1 cellular context compared by ENCODE assay signal in the genomic region with DNA sequence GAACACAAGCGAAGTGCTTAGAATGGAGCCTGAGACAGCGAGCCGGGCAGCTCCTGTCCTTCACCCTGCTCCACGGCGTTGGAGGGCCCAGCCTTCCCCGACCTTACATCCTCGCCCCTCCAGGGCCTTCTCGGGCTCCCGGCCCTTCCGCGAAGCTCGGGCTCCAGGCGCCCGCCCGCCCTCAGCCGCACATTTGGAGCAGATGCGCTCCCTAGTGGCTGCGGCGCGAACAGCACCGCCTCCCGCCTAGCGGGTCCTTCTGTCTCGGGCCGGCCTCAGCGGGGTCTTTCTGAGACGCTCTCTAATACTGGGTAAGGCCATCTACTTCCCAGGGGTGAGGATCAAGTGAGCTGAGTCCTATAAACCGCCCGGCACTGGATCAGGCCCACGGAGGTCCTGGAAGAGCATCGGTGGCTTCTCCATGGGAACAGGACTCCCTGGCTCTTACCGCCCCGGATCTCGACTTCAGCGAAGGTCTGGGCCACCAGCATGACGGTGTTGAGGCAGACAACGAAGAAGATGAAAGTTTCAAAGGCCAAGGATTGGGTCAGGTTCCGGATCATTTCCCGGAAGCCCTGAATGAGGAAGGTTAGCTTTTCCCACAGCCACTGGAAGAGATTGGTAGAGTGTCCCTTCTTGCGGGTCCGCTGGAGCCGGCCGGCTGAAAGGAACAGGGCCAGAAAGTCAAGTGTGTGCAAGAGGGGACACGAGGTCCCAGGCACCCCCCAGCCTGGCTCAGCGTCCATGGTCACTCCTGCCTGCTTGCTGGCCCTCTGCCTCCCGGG.
TF ChIP-seq lines count a peak whose summit lies in the region.

No MANE protein-coding gene starts in this region.

TF ChIP-seq in K562, 482 proteins besides CTCF, POLR2A, EP300 and RAD21 (continues in another document):
- TF ChIP-seq PTRF (tag; IDR thresholded peaks at IDR 0.05) = no peak
- TF ChIP-seq, protein P1, sequence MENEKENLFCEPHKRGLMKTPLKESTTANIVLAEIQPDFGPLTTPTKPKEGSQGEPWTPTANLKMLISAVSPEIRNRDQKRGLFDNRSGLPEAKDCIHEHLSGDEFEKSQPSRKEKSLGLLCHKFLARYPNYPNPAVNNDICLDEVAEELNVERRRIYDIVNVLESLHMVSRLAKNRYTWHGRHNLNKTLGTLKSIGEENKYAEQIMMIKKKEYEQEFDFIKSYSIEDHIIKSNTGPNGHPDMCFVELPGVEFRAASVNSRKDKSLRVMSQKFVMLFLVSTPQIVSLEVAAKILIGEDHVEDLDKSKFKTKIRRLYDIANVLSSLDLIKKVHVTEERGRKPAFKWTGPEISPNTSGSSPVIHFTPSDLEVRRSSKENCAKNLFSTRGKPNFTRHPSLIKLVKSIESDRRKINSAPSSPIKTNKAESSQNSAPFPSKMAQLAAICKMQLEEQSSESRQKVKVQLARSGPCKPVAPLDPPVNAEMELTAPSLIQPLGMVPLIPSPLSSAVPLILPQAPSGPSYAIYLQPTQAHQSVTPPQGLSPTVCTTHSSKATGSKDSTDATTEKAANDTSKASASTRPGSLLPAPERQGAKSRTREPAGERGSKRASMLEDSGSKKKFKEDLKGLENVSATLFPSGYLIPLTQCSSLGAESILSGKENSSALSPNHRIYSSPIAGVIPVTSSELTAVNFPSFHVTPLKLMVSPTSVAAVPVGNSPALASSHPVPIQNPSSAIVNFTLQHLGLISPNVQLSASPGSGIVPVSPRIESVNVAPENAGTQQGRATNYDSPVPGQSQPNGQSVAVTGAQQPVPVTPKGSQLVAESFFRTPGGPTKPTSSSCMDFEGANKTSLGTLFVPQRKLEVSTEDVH (IDR thresholded peaks at IDR 0.05; ENCODE audit: low read depth, partially characterized antibody) = no peak
- TF ChIP-seq ZNF695 (CRISPR knock-in tag; IDR thresholded peaks at IDR 0.05) = no peak
- TF ChIP-seq PHB (CRISPR knock-in tag; IDR thresholded peaks at IDR 0.05) = no peak
- no peak for TF ChIP-seq NELFE (IDR thresholded peaks at IDR 0.05; ENCODE audit: insufficient read depth, insufficient read length)
- TF ChIP-seq, protein P2, sequence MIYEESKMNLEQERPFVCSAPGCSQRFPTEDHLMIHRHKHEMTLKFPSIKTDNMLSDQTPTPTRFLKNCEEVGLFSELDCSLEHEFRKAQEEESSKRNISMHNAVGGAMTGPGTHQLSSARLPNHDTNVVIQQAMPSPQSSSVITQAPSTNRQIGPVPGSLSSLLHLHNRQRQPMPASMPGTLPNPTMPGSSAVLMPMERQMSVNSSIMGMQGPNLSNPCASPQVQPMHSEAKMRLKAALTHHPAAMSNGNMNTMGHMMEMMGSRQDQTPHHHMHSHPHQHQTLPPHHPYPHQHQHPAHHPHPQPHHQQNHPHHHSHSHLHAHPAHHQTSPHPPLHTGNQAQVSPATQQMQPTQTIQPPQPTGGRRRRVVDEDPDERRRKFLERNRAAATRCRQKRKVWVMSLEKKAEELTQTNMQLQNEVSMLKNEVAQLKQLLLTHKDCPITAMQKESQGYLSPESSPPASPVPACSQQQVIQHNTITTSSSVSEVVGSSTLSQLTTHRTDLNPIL (CRISPR knock-in tag; IDR thresholded peaks at IDR 0.05) = no peak
- TF ChIP-seq, protein P3, sequence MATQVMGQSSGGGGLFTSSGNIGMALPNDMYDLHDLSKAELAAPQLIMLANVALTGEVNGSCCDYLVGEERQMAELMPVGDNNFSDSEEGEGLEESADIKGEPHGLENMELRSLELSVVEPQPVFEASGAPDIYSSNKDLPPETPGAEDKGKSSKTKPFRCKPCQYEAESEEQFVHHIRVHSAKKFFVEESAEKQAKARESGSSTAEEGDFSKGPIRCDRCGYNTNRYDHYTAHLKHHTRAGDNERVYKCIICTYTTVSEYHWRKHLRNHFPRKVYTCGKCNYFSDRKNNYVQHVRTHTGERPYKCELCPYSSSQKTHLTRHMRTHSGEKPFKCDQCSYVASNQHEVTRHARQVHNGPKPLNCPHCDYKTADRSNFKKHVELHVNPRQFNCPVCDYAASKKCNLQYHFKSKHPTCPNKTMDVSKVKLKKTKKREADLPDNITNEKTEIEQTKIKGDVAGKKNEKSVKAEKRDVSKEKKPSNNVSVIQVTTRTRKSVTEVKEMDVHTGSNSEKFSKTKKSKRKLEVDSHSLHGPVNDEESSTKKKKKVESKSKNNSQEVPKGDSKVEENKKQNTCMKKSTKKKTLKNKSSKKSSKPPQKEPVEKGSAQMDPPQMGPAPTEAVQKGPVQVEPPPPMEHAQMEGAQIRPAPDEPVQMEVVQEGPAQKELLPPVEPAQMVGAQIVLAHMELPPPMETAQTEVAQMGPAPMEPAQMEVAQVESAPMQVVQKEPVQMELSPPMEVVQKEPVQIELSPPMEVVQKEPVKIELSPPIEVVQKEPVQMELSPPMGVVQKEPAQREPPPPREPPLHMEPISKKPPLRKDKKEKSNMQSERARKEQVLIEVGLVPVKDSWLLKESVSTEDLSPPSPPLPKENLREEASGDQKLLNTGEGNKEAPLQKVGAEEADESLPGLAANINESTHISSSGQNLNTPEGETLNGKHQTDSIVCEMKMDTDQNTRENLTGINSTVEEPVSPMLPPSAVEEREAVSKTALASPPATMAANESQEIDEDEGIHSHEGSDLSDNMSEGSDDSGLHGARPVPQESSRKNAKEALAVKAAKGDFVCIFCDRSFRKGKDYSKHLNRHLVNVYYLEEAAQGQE (CRISPR knock-in tag; IDR thresholded peaks at IDR 0.05; ENCODE audit: low read depth) = no peak
- TF ChIP-seq ZNF668 (CRISPR knock-in tag; IDR thresholded peaks at IDR 0.05) = no peak
- TF ChIP-seq ZNF408 (CRISPR knock-in tag; IDR thresholded peaks at IDR 0.05; ENCODE audit: low read depth) = no peak
- no peak for TF ChIP-seq SAP30 (IDR thresholded peaks at IDR 0.05; ENCODE audit: borderline replicate concordance, insufficient read depth, low read depth, low read length, poor library complexity, severe bottlenecking)
- no peak for TF ChIP-seq FOXA1 (IDR thresholded peaks at IDR 0.05; ENCODE audit: borderline replicate concordance)
- TF ChIP-seq TCF3 (CRISPR knock-in tag; IDR thresholded peaks at IDR 0.05) = no peak
- TF ChIP-seq, protein P4, sequence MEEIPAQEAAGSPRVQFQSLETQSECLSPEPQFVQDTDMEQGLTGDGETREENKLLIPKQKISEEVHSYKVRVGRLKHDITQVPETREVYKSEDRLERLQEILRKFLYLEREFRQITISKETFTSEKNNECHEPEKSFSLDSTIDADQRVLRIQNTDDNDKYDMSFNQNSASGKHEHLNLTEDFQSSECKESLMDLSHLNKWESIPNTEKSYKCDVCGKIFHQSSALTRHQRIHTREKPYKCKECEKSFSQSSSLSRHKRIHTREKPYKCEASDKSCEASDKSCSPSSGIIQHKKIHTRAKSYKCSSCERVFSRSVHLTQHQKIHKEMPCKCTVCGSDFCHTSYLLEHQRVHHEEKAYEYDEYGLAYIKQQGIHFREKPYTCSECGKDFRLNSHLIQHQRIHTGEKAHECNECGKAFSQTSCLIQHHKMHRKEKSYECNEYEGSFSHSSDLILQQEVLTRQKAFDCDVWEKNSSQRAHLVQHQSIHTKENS (CRISPR knock-in tag; IDR thresholded peaks at IDR 0.05) = no peak
- no peak for TF ChIP-seq RAD51 (IDR thresholded peaks at IDR 0.05; ENCODE audit: borderline replicate concordance, low read depth)
- TF ChIP-seq TBL1XR1 (IDR thresholded peaks at IDR 0.05; ENCODE audit: low read length in 2 of 2) = peak in 1 of 2 experiments; percentile 21; a peak in 1 of 4 replicates
- TF ChIP-seq, protein P5, sequence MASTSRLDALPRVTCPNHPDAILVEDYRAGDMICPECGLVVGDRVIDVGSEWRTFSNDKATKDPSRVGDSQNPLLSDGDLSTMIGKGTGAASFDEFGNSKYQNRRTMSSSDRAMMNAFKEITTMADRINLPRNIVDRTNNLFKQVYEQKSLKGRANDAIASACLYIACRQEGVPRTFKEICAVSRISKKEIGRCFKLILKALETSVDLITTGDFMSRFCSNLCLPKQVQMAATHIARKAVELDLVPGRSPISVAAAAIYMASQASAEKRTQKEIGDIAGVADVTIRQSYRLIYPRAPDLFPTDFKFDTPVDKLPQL (IDR thresholded peaks at IDR 0.05; ENCODE audit: extremely low read depth, insufficient read length) = no peak
- TF ChIP-seq IFI16 (CRISPR knock-in tag; IDR thresholded peaks at IDR 0.05) = no peak
- TF ChIP-seq ZNF764 (CRISPR knock-in tag; IDR thresholded peaks at IDR 0.05; ENCODE audit: low read depth) = no peak
- TF ChIP-seq, protein P6, sequence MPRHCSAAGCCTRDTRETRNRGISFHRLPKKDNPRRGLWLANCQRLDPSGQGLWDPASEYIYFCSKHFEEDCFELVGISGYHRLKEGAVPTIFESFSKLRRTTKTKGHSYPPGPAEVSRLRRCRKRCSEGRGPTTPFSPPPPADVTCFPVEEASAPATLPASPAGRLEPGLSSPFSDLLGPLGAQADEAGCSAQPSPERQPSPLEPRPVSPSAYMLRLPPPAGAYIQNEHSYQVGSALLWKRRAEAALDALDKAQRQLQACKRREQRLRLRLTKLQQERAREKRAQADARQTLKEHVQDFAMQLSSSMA (CRISPR knock-in tag; IDR thresholded peaks at IDR 0.05) = no peak
- TF ChIP-seq ZNF644 (tag; IDR thresholded peaks at IDR 0.05; ENCODE audit: low read depth) = no peak
- TF ChIP-seq MECOM (CRISPR knock-in tag; IDR thresholded peaks at IDR 0.05) = no peak
- TF ChIP-seq SRSF7 (optimal IDR thresholded peaks at IDR 0.05; ENCODE audit: low read depth, low read length) = no peak
- no peak for TF ChIP-seq ZNF24 (IDR thresholded peaks at IDR 0.05)
- no peak for TF ChIP-seq CEBPG (CRISPR knock-in tag; IDR thresholded peaks at IDR 0.05)
- no peak for TF ChIP-seq CEBPG (tag; conservative IDR thresholded peaks at IDR 0.05 in 1 of 2, IDR thresholded peaks at IDR 0.05 in 1 of 2)
- TF ChIP-seq SAFB (IDR thresholded peaks at IDR 0.05; ENCODE audit: borderline replicate concordance, low read depth, low read length) = no peak
- TF ChIP-seq NR4A1 (CRISPR knock-in tag; IDR thresholded peaks at IDR 0.05) = no peak
- TF ChIP-seq NR4A1 (tag; IDR thresholded peaks at IDR 0.05) = no peak
- no peak for TF ChIP-seq LEF1 (IDR thresholded peaks at IDR 0.05)
- no peak for TF ChIP-seq ZNF583 (CRISPR knock-in tag; IDR thresholded peaks at IDR 0.05)
- TF ChIP-seq, protein P7, sequence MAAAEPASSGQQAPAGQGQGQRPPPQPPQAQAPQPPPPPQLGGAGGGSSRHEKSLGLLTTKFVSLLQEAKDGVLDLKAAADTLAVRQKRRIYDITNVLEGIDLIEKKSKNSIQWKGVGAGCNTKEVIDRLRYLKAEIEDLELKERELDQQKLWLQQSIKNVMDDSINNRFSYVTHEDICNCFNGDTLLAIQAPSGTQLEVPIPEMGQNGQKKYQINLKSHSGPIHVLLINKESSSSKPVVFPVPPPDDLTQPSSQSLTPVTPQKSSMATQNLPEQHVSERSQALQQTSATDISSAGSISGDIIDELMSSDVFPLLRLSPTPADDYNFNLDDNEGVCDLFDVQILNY (CRISPR knock-in tag; IDR thresholded peaks at IDR 0.05) = no peak
- TF ChIP-seq ZSCAN32 (CRISPR knock-in tag; IDR thresholded peaks at IDR 0.05) = no peak
- no peak for TF ChIP-seq ZNF717 (CRISPR knock-in tag; IDR thresholded peaks at IDR 0.05)
- 0 out of 2 replicates have a peak, but pooled peaks have one; percentile 7 for TF ChIP-seq ZBTB17 (CRISPR knock-in tag; IDR thresholded peaks at IDR 0.05)
- TF ChIP-seq MYBL2 (IDR thresholded peaks at IDR 0.05; ENCODE audit: low read depth) = no peak
- TF ChIP-seq MYBL2 (CRISPR knock-in tag; IDR thresholded peaks at IDR 0.05; ENCODE audit: borderline replicate concordance) = no peak
- TF ChIP-seq TEAD2 (tag; IDR thresholded peaks at IDR 0.05) = no peak
- TF ChIP-seq SMARCC2 (IDR thresholded peaks at IDR 0.05; ENCODE audit: low read depth) = no peak
- TF ChIP-seq MEF2D (tag; conservative IDR thresholded peaks at IDR 0.05; ENCODE audit: low read depth) = no peak
- TF ChIP-seq, protein P8, sequence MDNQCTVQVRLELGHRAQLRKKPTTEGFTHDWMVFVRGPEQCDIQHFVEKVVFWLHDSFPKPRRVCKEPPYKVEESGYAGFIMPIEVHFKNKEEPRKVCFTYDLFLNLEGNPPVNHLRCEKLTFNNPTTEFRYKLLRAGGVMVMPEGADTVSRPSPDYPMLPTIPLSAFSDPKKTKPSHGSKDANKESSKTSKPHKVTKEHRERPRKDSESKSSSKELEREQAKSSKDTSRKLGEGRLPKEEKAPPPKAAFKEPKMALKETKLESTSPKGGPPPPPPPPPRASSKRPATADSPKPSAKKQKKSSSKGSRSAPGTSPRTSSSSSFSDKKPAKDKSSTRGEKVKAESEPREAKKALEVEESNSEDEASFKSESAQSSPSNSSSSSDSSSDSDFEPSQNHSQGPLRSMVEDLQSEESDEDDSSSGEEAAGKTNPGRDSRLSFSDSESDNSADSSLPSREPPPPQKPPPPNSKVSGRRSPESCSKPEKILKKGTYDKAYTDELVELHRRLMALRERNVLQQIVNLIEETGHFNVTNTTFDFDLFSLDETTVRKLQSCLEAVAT (IDR thresholded peaks at IDR 0.05) = no peak
- no peak for TF ChIP-seq CC2D1A (IDR thresholded peaks at IDR 0.05)
- TF ChIP-seq MYC (IDR thresholded peaks at IDR 0.05; ENCODE audit: low read depth, low read length) = 0 out of 2 replicates have a peak, but pooled peaks have one; percentile 46
- no peak for TF ChIP-seq MYC (CRISPR knock-in tag; IDR thresholded peaks at IDR 0.05; ENCODE audit: borderline replicate concordance, low read depth)
- TF ChIP-seq RFX7 (CRISPR knock-in tag; IDR thresholded peaks at IDR 0.05) = no peak
- TF ChIP-seq, protein P9, sequence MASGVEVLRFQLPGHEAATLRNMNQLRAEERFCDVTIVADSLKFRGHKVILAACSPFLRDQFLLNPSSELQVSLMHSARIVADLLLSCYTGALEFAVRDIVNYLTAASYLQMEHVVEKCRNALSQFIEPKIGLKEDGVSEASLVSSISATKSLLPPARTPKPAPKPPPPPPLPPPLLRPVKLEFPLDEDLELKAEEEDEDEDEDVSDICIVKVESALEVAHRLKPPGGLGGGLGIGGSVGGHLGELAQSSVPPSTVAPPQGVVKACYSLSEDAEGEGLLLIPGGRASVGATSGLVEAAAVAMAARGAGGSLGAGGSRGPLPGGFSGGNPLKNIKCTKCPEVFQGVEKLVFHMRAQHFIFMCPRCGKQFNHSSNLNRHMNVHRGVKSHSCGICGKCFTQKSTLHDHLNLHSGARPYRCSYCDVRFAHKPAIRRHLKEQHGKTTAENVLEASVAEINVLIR (CRISPR knock-in tag; IDR thresholded peaks at IDR 0.05) = no peak
- no peak for TF ChIP-seq ZNF584 (CRISPR knock-in tag; IDR thresholded peaks at IDR 0.05; ENCODE audit: low read depth)
- TF ChIP-seq KDM5B (IDR thresholded peaks at IDR 0.05; ENCODE audit: insufficient replicate concordance, low read depth, low read length) = no peak
- no peak for TF ChIP-seq TSC22D4 (tag; IDR thresholded peaks at IDR 0.05)
- no peak for TF ChIP-seq FOXJ3 (CRISPR knock-in tag; IDR thresholded peaks at IDR 0.05)
- TF ChIP-seq NUFIP1 (IDR thresholded peaks at IDR 0.05; ENCODE audit: partially characterized antibody) = no peak
- TF ChIP-seq, protein P10, sequence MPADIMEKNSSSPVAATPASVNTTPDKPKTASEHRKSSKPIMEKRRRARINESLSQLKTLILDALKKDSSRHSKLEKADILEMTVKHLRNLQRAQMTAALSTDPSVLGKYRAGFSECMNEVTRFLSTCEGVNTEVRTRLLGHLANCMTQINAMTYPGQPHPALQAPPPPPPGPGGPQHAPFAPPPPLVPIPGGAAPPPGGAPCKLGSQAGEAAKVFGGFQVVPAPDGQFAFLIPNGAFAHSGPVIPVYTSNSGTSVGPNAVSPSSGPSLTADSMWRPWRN (IDR thresholded peaks at IDR 0.05; ENCODE audit: low read depth) = no peak
- no peak for TF ChIP-seq ATF7 (IDR thresholded peaks at IDR 0.05)
- TF ChIP-seq KLF10 (CRISPR knock-in tag; IDR thresholded peaks at IDR 0.05) = no peak
